ENCODE assay signal across 16 cellular contexts in genomic region chr16:65731840-65732239, GRCh38.
"Had no signal": no experiment of that assay in that cellular context is flagged by ENCODE, and none has a peak within 500 bp of the region (broad histone marks: within the 10 kb centered on the region; RNA-seq: fewer than 3 reads in every experiment).

No MANE protein-coding gene starts in this region.

- H3K9me3 ChIP-seq: ascending aorta, testis, upper lobe of right lung had no signal

- H3K4me3 ChIP-seq: ascending aorta, cardiac muscle cell, dorsolateral prefrontal cortex, stomach, testis, upper lobe of right lung had no signal

- ATAC-seq: activated CD4-positive, CD25-positive, alpha-beta regulatory T cell treated with anti-CD3 and anti-CD28 coated beads, Interleukin-2, amount 50 U/mL, for 24 hours; activated T-helper 17 cell treated with anti-CD3 and anti-CD28 coated beads, Interleukin-2, amount 50 U/mL, for 72 hours; sciatic nerve; upper lobe of right lung had no signal

- H3K4me1 ChIP-seq: ascending aorta, stomach had no signal

- H3K27ac ChIP-seq: ascending aorta, cardiac muscle cell, dorsolateral prefrontal cortex, stomach, testis, upper lobe of right lung had no signal

- DNase-seq: activated CD4-positive, alpha-beta T cell treated with anti-CD3 and anti-CD28 coated beads, Interleukin-2, amount 50 U/mL, for 1 hour; activated naive CD4-positive, alpha-beta T cell treated with Interleukin-2 at 50 U/mL for 16 hours; dorsolateral prefrontal cortex; endodermal cell; hippocampal formation; nephron progenitor cell; stomach; T-helper 1 cell; T1000; testis; upper lobe of right lung had no signal

- H3K27me3 ChIP-seq: ascending aorta, cardiac muscle cell, testis, upper lobe of right lung had no signal

- H3K36me3 ChIP-seq: ascending aorta, cardiac muscle cell, stomach, upper lobe of right lung had no signal
